In the genomic region with DNA sequence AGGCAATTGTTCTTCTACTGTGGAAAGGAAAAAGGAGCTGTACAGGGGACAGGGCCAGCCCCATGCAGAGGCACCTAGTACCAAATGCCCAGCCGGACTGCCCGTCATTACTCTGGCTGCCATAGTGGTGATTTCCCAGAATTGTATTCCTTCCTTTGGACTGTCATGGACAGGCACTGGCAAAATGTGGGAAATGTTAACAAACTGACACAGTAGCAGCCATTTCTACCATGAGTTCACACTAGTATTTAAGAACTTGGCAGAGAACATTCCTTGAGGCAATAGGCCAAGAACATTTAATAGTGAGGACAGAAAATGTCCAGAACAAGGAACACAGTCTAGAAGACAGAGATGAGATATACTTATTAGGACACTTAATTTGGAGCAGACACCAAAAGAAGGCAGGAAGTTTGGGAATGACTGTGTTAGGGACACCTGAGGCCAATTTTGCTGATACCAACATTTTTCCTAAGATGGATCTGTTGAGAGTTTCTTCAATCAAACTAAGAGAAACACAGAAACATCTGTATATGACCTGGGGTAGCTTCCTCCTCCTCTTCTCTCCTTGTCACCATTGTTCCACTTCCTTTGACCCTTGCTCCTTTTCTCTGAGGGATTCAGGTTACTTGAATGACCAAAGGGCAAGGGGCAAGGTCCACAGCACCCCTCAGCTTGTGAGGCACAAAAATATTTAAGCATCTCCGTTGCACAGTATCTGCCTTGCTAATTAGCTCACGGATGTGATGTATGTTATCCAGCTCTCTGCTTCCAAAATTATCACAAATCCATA, we compare ENCODE assay signal across 25 cellular contexts. TPM values are rescaled to one million over a fixed set of nuclear protein-coding genes. Genes with fewer than 3 reads are reported as not detected.
A peak's percentile ranks its signal among the peaks of the same experiment; 100 is the strongest.
DNase-seq lines count a peak whose midpoint lies in the region; ATAC-seq, FAIRE-seq and TF ChIP-seq lines count a peak whose summit lies in the region.
"Had no signal": no experiment of that assay in that cellular context is flagged by ENCODE, and none has a peak within 500 bp of the region (broad histone marks: within the 10 kb centered on the region; RNA-seq: fewer than 3 reads in every experiment).

No MANE protein-coding gene starts in this region.

- peak overlapping the region; percentile 53 for H2BK15ac ChIP-seq in IMR-90 (ENCODE audit: low read depth, low read length)

- CTCF ChIA-PET in IMR-90 (lab: Yijun Ruan, JAX), result no interaction called here

- no peaks in the 10 kb centered on the region for H3K9me3 Mint-ChIP-seq in chondrocyte (ENCODE audit: low read depth)
- H3K9me3 Mint-ChIP-seq in stimulated activated naive CD8-positive, alpha-beta T cell treated with anti-CD3 and anti-CD28 coated beads, Interleukin-15, amount 100 ng/mL, for 72 hours, result peaks cover 4 to 6% of the 10 kb centered on the region in 2 donors

- H2BK120ac ChIP-seq in IMR-90 (ENCODE audit: low read depth, low read length), result peak overlapping the region; percentile 52

- H2BK5ac ChIP-seq in IMR-90 (ENCODE audit: low read depth, low read length, poor library complexity, severe bottlenecking), result no peak overlapping the region

- no peak overlapping the region for H3K4me3 Mint-ChIP-seq in chondrocyte (ENCODE audit: unreplicated experiment)
- H3K4me3 Mint-ChIP-seq in stimulated activated naive CD8-positive, alpha-beta T cell treated with anti-CD3 and anti-CD28 coated beads, Interleukin-15, amount 100 ng/mL, for 72 hours, result no peak overlapping the region
- H3K4me3 Mint-ChIP-seq: activated CD4-positive, alpha-beta T cell treated with anti-CD3 and anti-CD28 coated beads, Interleukin-2, amount 10 ng/mL, durations not matched to agents 7 days and 5 days; B cell had no signal

- no peaks in the 10 kb centered on the region for H4K20me1 ChIP-seq in IMR-90 (ENCODE audit: insufficient read depth, low read length)

- H3K4ac ChIP-seq in IMR-90 (ENCODE audit: low read depth, low read length), result peak overlapping the region; percentile 29; the same call in 1 of the 2 replicates

- POLR2A ChIA-PET in IMR-90 (lab: Charles Lee; ENCODE audit: unreplicated experiment), result no interaction called here

- no peak overlapping the region for H3K56ac ChIP-seq in IMR-90 (ENCODE audit: extremely low read depth, insufficient read depth, low read length)

- H3K27me3 Mint-ChIP-seq in chondrocyte (ENCODE audit: low read depth), result no peaks in the 10 kb centered on the region
- H3K27me3 Mint-ChIP-seq in stimulated activated naive CD8-positive, alpha-beta T cell treated with anti-CD3 and anti-CD28 coated beads, Interleukin-15, amount 100 ng/mL, for 72 hours, result no peaks in the 10 kb centered on the region
- H3K27me3 Mint-ChIP-seq: activated CD4-positive, alpha-beta T cell treated with anti-CD3 and anti-CD28 coated beads, Interleukin-2, amount 10 ng/mL, durations not matched to agents 7 days and 5 days had no signal

- TF ChIP-seq POLR2A in IMR-90 (IDR thresholded peaks at IDR 0.05; ENCODE audit: low read depth, low read length), result no peak

- intact Hi-C loops in IMR-90 (cut with micrococcal nuclease) (no loop called here), kidney (cut with DNase I) (no loop called here)

- H3K27ac ChIP-seq in IMR-90 (ENCODE audit: insufficient read depth, low read length) (no peak overlapping the region), kidney (ENCODE audit: low read depth in 2 of 2, low read length in 2 of 2) (peak overlapping the region; percentile 23 to 26), skeletal muscle tissue (ENCODE audit: low read depth, low read length) (peak overlapping the region; percentile 1)
- H3K27ac ChIP-seq: heart right ventricle, HL-60, RWPE1 had no signal

- TF ChIP-seq RAD21 in IMR-90 (IDR thresholded peaks at IDR 0.05; ENCODE audit: low read length), result no peak

- peaks cover 6% of the 10 kb centered on the region for H3K9me1 ChIP-seq in IMR-90 (ENCODE audit: insufficient read depth, low read length)

- H3K23ac ChIP-seq in IMR-90 (ENCODE audit: low read depth, low read length), result no peak overlapping the region

- no peak overlapping the region for H4K5ac ChIP-seq in IMR-90 (ENCODE audit: low read depth, low read length)

- H3K4me3 ChIP-seq in IMR-90 (ENCODE audit: insufficient read depth, low read depth, low read length), result no peak overlapping the region
- no peak overlapping the region for H3K4me3 ChIP-seq in kidney (ENCODE audit: low read length in 2 of 2)
- no peak overlapping the region for H3K4me3 ChIP-seq in skeletal muscle tissue (ENCODE audit: low read length in 3 of 3)
- H3K4me3 ChIP-seq: heart right ventricle had no signal

- no peak for ATAC-seq in IMR-90 (ENCODE audit: low read depth)
- ATAC-seq in GM21619 (IDR thresholded peaks at IDR 0.05; ENCODE audit: unreplicated experiment), result no peak
- ATAC-seq in stimulated activated naive CD8-positive, alpha-beta T cell treated with anti-CD3 and anti-CD28 coated beads, Interleukin-15, amount 100 ng/mL, for 72 hours, result no peak

- BruUV-seq in IMR-90 (replicated peaks; lab: Mats Ljungman, UMichigan), result no TSS peak

- no peak overlapping the region for H3K4me2 ChIP-seq in IMR-90 (ENCODE audit: low read depth, low read length)

- peak overlapping the region; percentile 18 for H3K27ac Mint-ChIP-seq in chondrocyte (ENCODE audit: unreplicated experiment)
- peak overlapping the region in 1 of 2 donors; percentile 28 for H3K27ac Mint-ChIP-seq in stimulated activated naive CD8-positive, alpha-beta T cell treated with anti-CD3 and anti-CD28 coated beads, Interleukin-15, amount 100 ng/mL, for 72 hours
- H3K27ac Mint-ChIP-seq: activated CD4-positive, alpha-beta T cell treated with anti-CD3 and anti-CD28 coated beads, Interleukin-2, amount 10 ng/mL, durations not matched to agents 7 days and 5 days; B cell had no signal

- H3K4me1 ChIP-seq in IMR-90 (ENCODE audit: control insufficient read depth, insufficient read depth, low read length) (peaks cover 11% of the 10 kb centered on the region), kidney (ENCODE audit: control insufficient read depth in 1 of 2, insufficient read depth in 1 of 2, low read depth in 1 of 2, low read length in 2 of 2) (peaks cover 10 to 14% of the 10 kb centered on the region in 2 donors), skeletal muscle tissue (ENCODE audit: control insufficient read depth in 3 of 3, insufficient read depth in 3 of 3, low read length in 3 of 3) (no peaks in the 10 kb centered on the region)

- peaks cover 69% of the 10 kb centered on the region for H3K4me1 Mint-ChIP-seq in chondrocyte (ENCODE audit: low read depth)
- peaks cover 66% of the 10 kb centered on the region for H3K4me1 Mint-ChIP-seq in stimulated activated naive CD8-positive, alpha-beta T cell treated with anti-CD3 and anti-CD28 coated beads, Interleukin-15, amount 100 ng/mL, for 72 hours
- H3K4me1 Mint-ChIP-seq: B cell had no signal

- H2BK20ac ChIP-seq in IMR-90 (ENCODE audit: low read depth, low read length), result peak overlapping the region; percentile 37; the same call in 1 of the 2 replicates

- no CpG with 5 or more reads among the region's 4 CpGs for WGBS in IMR-90 (ENCODE audit: extremely low coverage in 2 of 2, insufficient read length in 1 of 2), 2 experiments

- H2AK9ac ChIP-seq in IMR-90 (replicated peaks; ENCODE audit: low read depth, low read length, poor library complexity), result no peak overlapping the region

- H4K91ac ChIP-seq in IMR-90 (ENCODE audit: insufficient read depth, low read depth, low read length), result peak overlapping the region; percentile 31

- H3K14ac ChIP-seq in IMR-90 (replicated peaks; ENCODE audit: low read depth, low read length), result peak overlapping the region; percentile 43; the same call in 1 of the 2 replicates

- dilution Hi-C loops in IMR-90 (cut with HindIII; ENCODE audit: low sequenced_read_pairs, unreplicated experiment), result no loop called here

- H2AK5ac ChIP-seq in IMR-90 (ENCODE audit: low read depth, low read length), result peak overlapping the region; percentile 61; the same call in 1 of the 2 replicates

- no peaks in the 10 kb centered on the region for H3K79me1 ChIP-seq in IMR-90 (ENCODE audit: low read depth in 1 of 2, low read length in 2 of 2)

- H3K9ac ChIP-seq in IMR-90 (ENCODE audit: low read depth, low read length) (no peak overlapping the region), kidney (ENCODE audit: low read length in 2 of 2) (no peak overlapping the region), skeletal muscle tissue (ENCODE audit: low read depth in 1 of 3, low read length in 3 of 3) (no peak overlapping the region)

- TF ChIP-seq CTCF in IMR-90 (conservative IDR thresholded peaks at IDR 0.05; ENCODE audit: low read depth, low read length) (no peak), chondrocyte (IDR thresholded peaks at IDR 0.05) (no peak), kidney (IDR thresholded peaks at IDR 0.05; ENCODE audit: borderline replicate concordance, extremely low read depth, insufficient read depth) (no peak)

- no peak overlapping the region for H2AFZ ChIP-seq in IMR-90 (replicated peaks; ENCODE audit: low read length, poor library complexity)

- H3K27me3 ChIP-seq in IMR-90 (ENCODE audit: control insufficient read depth, insufficient read depth, low read length), result no peaks in the 10 kb centered on the region
- no peaks in the 10 kb centered on the region for H3K27me3 ChIP-seq in skeletal muscle tissue (ENCODE audit: control insufficient read depth in 3 of 3, insufficient read depth in 3 of 3, low read length in 3 of 3)
- H3K27me3 ChIP-seq: heart right ventricle had no signal

- DNase-seq in IMR-90 (no peak), chondrocyte (ENCODE audit: low spot score) (no peak), kidney (no peak), pons (ENCODE audit: low spot score) (no peak), ecto neural progenitor cell (ENCODE audit: low spot score) (no peak)
- DNase-seq in stimulated activated naive CD8-positive, alpha-beta T cell treated with anti-CD3 and anti-CD28 coated beads, Interleukin-15, amount 100 ng/mL, for 72 hours, result no peak
- DNase-seq: activated CD4-positive, alpha-beta T cell treated with anti-CD3 and anti-CD28 coated beads, Interleukin-2, amount 10 ng/mL, durations not matched to agents 7 days and 5 days; activated CD8-positive, alpha-beta memory T cell treated with anti-CD3 and anti-CD28 coated beads, Interleukin-2, amount 50 U/mL, for 48 hours; activated gamma-delta T cell treated with Interleukin-2 at 50 U/mL for 16 hours; erythroblast; heart right ventricle; mammary epithelial cell; MV-4-11; NCI-H2029; NCI-H510A; SW 1271 had no signal

- H3K36me3 Mint-ChIP-seq in chondrocyte (ENCODE audit: low read depth), result no peaks in the 10 kb centered on the region

- no peak overlapping the region for H3K18ac ChIP-seq in IMR-90 (ENCODE audit: low read depth, low read length)

- H3K36me3 ChIP-seq in IMR-90 (ENCODE audit: control insufficient read depth, insufficient read depth, low read length) (no peaks in the 10 kb centered on the region), kidney (ENCODE audit: control insufficient read depth in 1 of 2, insufficient read depth in 2 of 2, low read length in 2 of 2) (no peaks in the 10 kb centered on the region), skeletal muscle tissue (ENCODE audit: control insufficient read depth in 3 of 3, insufficient read depth in 3 of 3, low read length in 3 of 3) (no peaks in the 10 kb centered on the region)
- H3K36me3 ChIP-seq: heart right ventricle had no signal

- FAIRE-seq in kidney (lab: Jason Lieb, UNC), result no peak
- FAIRE-seq: D721Med, G401.6, islet of Langerhans had no signal

- in situ Hi-C loops in IMR-90 (cut with MboI; ENCODE audit: low sequenced_read_pairs), result no loop called here

- H3K9me3 ChIP-seq in IMR-90 (ENCODE audit: control insufficient read depth, insufficient read depth, low read length) (no peaks in the 10 kb centered on the region), kidney (ENCODE audit: control insufficient read depth in 1 of 2, low read length in 2 of 2) (no peaks in the 10 kb centered on the region), skeletal muscle tissue (ENCODE audit: control insufficient read depth in 3 of 3, low read length in 3 of 3) (no peaks in the 10 kb centered on the region)
- H3K9me3 ChIP-seq: heart right ventricle had no signal

- H4K8ac ChIP-seq in IMR-90 (ENCODE audit: low read depth in 2 of 2, low read length in 2 of 2), result peak overlapping the region in 1 of 2 experiments; percentile 19; a peak in 1 of 4 replicates

RNA-seq across cellular contexts. Expression of a gene that starts 14.9 kb away (rescaled TPM):
- total RNA-seq in IMR-90 (2012; rRNA removed) (0.72 and 0.83 TPM in 2 replicates), chondrocyte (0.35 to 1.3 TPM (median 0.77 TPM) in 3 replicates), kidney (2.7 TPM), skeletal muscle tissue (under 0.01 TPM)
- polyA plus RNA-seq in IMR-90 (2012; rRNA removed) (0.14 and 0.50 TPM in 2 replicates), kidney (ENCODE audit: insufficient read depth, low read depth, low replicate concordance) (5.9 TPM)
- polyA plus RNA-seq in IMR-90 (2012; cell fraction: cytosol; rRNA removed), result 0.11 and 0.35 TPM in 2 replicates
- polyA plus RNA-seq in IMR-90 (2012; cell fraction: nucleus; rRNA removed; ENCODE audit: low replicate concordance), result 0.32 and 0.88 TPM in 2 replicates
- polyA plus RNA-seq: neural cell had no signal
